In the genomic region with DNA sequence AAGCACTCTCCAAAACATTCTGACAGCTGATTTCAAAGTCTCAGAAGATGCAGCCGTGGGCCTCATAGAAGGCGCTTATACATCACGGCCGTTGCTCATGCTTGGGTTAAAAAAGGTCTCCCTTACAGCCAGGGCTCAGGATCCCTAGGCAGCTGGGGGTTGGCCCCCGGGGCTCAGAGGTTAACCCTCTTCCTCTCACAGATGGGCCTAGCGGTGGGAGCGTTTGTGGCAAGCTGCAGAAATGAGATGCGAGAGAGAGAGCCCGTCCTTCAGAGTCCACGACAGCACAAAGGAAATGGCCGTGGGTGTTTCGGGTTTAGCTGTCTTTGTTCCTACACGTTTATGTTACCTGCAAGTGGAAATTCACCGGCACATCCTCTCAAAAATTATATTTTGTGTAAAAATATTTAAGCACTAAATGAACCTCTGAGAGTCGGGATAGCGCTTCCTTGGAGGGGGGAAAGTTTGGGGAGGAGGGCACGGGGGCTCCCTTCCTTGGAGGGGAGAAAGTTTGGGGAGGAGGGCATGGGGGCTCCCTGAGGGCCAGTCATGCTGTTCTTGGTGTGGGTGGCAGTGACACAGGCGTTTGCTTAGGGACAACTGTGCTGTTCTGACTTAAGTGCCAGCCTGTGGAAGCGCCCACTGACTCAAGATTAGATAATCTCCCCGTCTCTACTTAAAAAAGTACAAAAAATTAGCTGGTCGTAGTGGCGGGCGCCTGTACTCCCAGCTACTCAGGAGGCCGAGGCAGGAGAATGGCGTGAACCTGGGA, we compare ENCODE assay signal across 17 cellular contexts. TPM values are rescaled to one million over a fixed set of nuclear protein-coding genes. Genes with fewer than 3 reads are reported as not detected.
DNase-seq lines count a peak whose midpoint lies in the region; ATAC-seq lines count a peak whose summit lies in the region.
"Had no signal": no experiment of that assay in that cellular context is flagged by ENCODE, and none has a peak within 500 bp of the region (broad histone marks: within the 10 kb centered on the region; RNA-seq: fewer than 3 reads in every experiment).

No MANE protein-coding gene starts in this region.

- H2AFZ ChIP-seq in trophoblast cell (ENCODE audit: insufficient read depth, low read length, poor library complexity), result no peak overlapping the region

- peak; percentile 41 for DNase-seq in CMK (ENCODE audit: low read depth)
- peak; percentile 53 to 85 for DNase-seq in activated naive CD4-positive, alpha-beta T cell treated with anti-CD3 and anti-CD28 coated beads, Interleukin-2, amount 50 U/mL, for 72 hours (ENCODE audit: low spot score in 2 of 2)
- peak; percentile 53 for DNase-seq in stimulated activated CD4-positive, alpha-beta T cell treated with anti-CD3 and anti-CD28 coated beads, Interleukin-4, amount 100 ng/mL, for 24 hours
- DNase-seq in NCI-H2107 (lab: John Stamatoyannopoulos, UW), result no peak
- no peak for DNase-seq in trophoblast cell
- DNase-seq in 8988T, result no peak
- DNase-seq: amniotic stem cell, dorsolateral prefrontal cortex, left ventricle myocardium inferior, NCI-H226, occipital lobe, T1000 had no signal

- peaks cover 3% of the 10 kb centered on the region for H3K79me1 ChIP-seq in trophoblast cell (ENCODE audit: low read length)

- WGBS in trophoblast cell (ENCODE audit: extremely low coverage, insufficient coverage, insufficient read length), result no CpG with 5 or more reads among the region's 25 CpGs

- H3K36me3 Mint-ChIP-seq in activated naive CD4-positive, alpha-beta T cell treated with anti-CD3 and anti-CD28 coated beads, Interleukin-2, amount 50 U/mL, for 72 hours, result peaks cover 9 to 18% of the 10 kb centered on the region in 2 donors

- no peak overlapping the region for H2BK5ac ChIP-seq in trophoblast cell (ENCODE audit: low read depth, low read length, poor library complexity)

- no peak overlapping the region for H3K23ac ChIP-seq in trophoblast cell (ENCODE audit: low read length)

- H3K18ac ChIP-seq in trophoblast cell (ENCODE audit: low read length), result no peak overlapping the region

- H4K12ac ChIP-seq in trophoblast cell (ENCODE audit: low read depth, low read length), result no peak overlapping the region

- no peak overlapping the region for H3K4me2 ChIP-seq in trophoblast cell (ENCODE audit: low read length)

- no peak overlapping the region for H3K27ac ChIP-seq in trophoblast cell (ENCODE audit: low read depth, low read length)
- H3K27ac ChIP-seq: dorsolateral prefrontal cortex, gastroesophageal sphincter, left ventricle myocardium inferior had no signal

- H3K9me3 Mint-ChIP-seq in activated naive CD4-positive, alpha-beta T cell treated with anti-CD3 and anti-CD28 coated beads, Interleukin-2, amount 50 U/mL, for 72 hours, result no peaks in the 10 kb centered on the region

- H3K27ac Mint-ChIP-seq in activated naive CD4-positive, alpha-beta T cell treated with anti-CD3 and anti-CD28 coated beads, Interleukin-2, amount 50 U/mL, for 72 hours, result peak overlapping the region; percentile 87 to 91

- H4K8ac ChIP-seq in trophoblast cell (ENCODE audit: low read depth, low read length), result no peak overlapping the region

- no peak overlapping the region for H3K4ac ChIP-seq in trophoblast cell (ENCODE audit: low read depth, low read length)

- no peak overlapping the region for H2BK120ac ChIP-seq in trophoblast cell (ENCODE audit: insufficient read depth, low read length, poor library complexity)

- no peak overlapping the region for H3K14ac ChIP-seq in trophoblast cell (ENCODE audit: low read length)

- H2AK5ac ChIP-seq in trophoblast cell (ENCODE audit: low read length), result no peak overlapping the region

- no peak overlapping the region for H3K4me3 ChIP-seq in trophoblast cell (ENCODE audit: low read depth, low read length)
- H3K4me3 ChIP-seq: dorsolateral prefrontal cortex, gastroesophageal sphincter, left ventricle myocardium inferior had no signal

- peak; percentile 67 to 69 for ATAC-seq in activated CD4-positive, CD25-positive, alpha-beta regulatory T cell treated with anti-CD3 and anti-CD28 coated beads, Interleukin-2, amount 50 U/mL, for 24 hours
- peak; percentile 74 to 84 for ATAC-seq in activated naive CD4-positive, alpha-beta T cell treated with anti-CD3 and anti-CD28 coated beads, Interleukin-2, amount 50 U/mL, for 72 hours
- ATAC-seq in HG02885 (IDR thresholded peaks at IDR 0.05; ENCODE audit: poor library complexity, unreplicated experiment), result no peak
- ATAC-seq: gastroesophageal sphincter, HCT116, Panc1 had no signal

- no peaks in the 10 kb centered on the region for H3K27me3 ChIP-seq in trophoblast cell (ENCODE audit: insufficient read depth, low read length)
- H3K27me3 ChIP-seq: dorsolateral prefrontal cortex, gastroesophageal sphincter had no signal

- peaks cover 9 to 23% of the 10 kb centered on the region in 2 experiments for H3K4me1 ChIP-seq in trophoblast cell (ENCODE audit: control insufficient read depth in 1 of 2, insufficient read depth in 2 of 2, low read length in 2 of 2)

- no peak overlapping the region for H2BK12ac ChIP-seq in trophoblast cell (ENCODE audit: low read length)

- H3K36me3 ChIP-seq in trophoblast cell (ENCODE audit: control insufficient read depth in 1 of 2, insufficient read depth in 2 of 2, low read length in 2 of 2), result no peaks in the 10 kb centered on the region

- H3K79me2 ChIP-seq in trophoblast cell (ENCODE audit: control insufficient read depth, insufficient read depth, low read length, poor library complexity), result no peaks in the 10 kb centered on the region

- H3K9me3 ChIP-seq in trophoblast cell (ENCODE audit: insufficient read depth, low read depth, low read length), result no peaks in the 10 kb centered on the region
- H3K9me3 ChIP-seq: gastroesophageal sphincter, left ventricle myocardium inferior had no signal

- H3K9ac ChIP-seq in trophoblast cell (ENCODE audit: low read length), result no peak overlapping the region

- H4K91ac ChIP-seq in trophoblast cell (ENCODE audit: low read depth, low read length), result no peak overlapping the region

RNA-seq across cellular contexts. Expression of a gene that starts 20.5 kb away (rescaled TPM):
- 10 to 100 TPM; 13.1 to 23.0 TPM for total RNA-seq in activated naive CD4-positive, alpha-beta T cell treated with anti-CD3 and anti-CD28 coated beads, Interleukin-2, amount 50 U/mL, for 72 hours
- polyA plus RNA-seq in trophoblast cell (2013), result 3.3 and 3.6 TPM in 2 replicates

RNA-seq across cellular contexts. Expression of a gene that starts 54.2 kb away (rescaled TPM):
- total RNA-seq in activated naive CD4-positive, alpha-beta T cell treated with anti-CD3 and anti-CD28 coated beads, Interleukin-2, amount 50 U/mL, for 72 hours, result 10 to 100 TPM; 15.8 to 24.7 TPM
- polyA plus RNA-seq in trophoblast cell (2013), result 5.3 and 5.6 TPM in 2 replicates

Comparison
In these comparisons a context has a peak if more than half of its experiments do, and no peak if none do; other contexts are left out.
1. DNase-seq: peak in CMK (single experiment), activated naive CD4-positive, alpha-beta T cell treated with anti-CD3 and anti-CD28 coated beads, Interleukin-2, amount 50 U/mL, for 72 hours (2 of 2) and stimulated activated CD4-positive, alpha-beta T cell treated with anti-CD3 and anti-CD28 coated beads, Interleukin-4, amount 100 ng/mL, for 24 hours (single experiment); none in NCI-H2107 (single experiment), trophoblast cell (0 of 2) and 8988T (single experiment).